In genomic region chr18:49691177-49691608, GRCh38 we compare ENCODE assay signal across 1 cellular context.
TF ChIP-seq lines count a peak whose summit lies in the region.

No MANE protein-coding gene starts in this region.

TF ChIP-seq in IMR-90, 13 proteins besides CTCF, POLR2A, EP300 and RAD21:
- TF ChIP-seq MAZ (IDR thresholded peaks at IDR 0.05; ENCODE audit: borderline replicate concordance, low read depth, low read length) = peak; percentile 65; the same call in 1 of the 2 replicates
- peak; percentile 56 for TF ChIP-seq FOS (IDR thresholded peaks at IDR 0.05; ENCODE audit: low read depth, low read length)
- no peak for TF ChIP-seq MAFK (IDR thresholded peaks at IDR 0.05; ENCODE audit: low read depth, low read length)
- TF ChIP-seq RFX5 (IDR thresholded peaks at IDR 0.05; ENCODE audit: low read depth, low read length) = no peak
